8 cellular contexts compared by ENCODE assay signal in the genomic region with DNA sequence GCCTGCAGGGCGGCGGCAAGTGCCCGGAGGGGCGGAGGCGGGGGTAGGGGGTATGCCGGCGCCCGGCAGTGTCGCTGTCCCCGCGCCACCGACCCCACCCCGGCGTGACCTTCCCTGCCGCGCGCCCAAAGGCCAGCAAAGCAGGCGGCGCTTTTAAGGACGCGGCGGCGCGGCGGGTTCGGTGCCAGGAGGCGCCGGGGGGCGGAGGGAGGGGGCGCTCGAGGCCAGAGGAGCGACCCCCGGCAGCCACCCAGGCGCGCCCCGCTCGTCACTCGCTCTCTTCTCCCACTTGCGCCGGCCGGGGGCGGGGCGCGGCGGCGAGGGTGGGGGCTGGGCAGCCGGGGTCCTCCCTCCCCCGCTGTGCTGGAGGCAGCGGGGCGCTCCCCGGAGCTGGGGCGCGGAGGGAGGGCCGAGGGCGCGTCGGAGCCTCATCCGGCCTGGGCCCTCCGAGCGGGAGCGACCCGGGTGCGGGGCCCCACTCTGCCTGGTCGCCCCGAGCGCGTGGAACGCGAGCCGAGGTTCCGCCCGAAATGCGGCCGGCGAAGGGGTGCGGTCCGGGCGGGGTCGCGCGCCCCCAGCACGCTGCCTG. TPM values are rescaled to one million over a fixed set of nuclear protein-coding genes. Genes with fewer than 3 reads are reported as not detected.
A peak's percentile ranks its signal among the peaks of the same experiment; 100 is the strongest.
DNase-seq lines count a peak whose midpoint lies in the region; ATAC-seq, FAIRE-seq and TF ChIP-seq lines count a peak whose summit lies in the region.

No MANE protein-coding gene starts in this region.

- no peaks in the 10 kb centered on the region for H3K79me2 ChIP-seq in mammary epithelial cell (ENCODE audit: insufficient read depth, low read length)

- CTCF ChIA-PET in AG04449 (lab: Yijun Ruan, JAX): no interaction called here
- CTCF ChIA-PET in mammary epithelial cell (lab: Charles Lee; ENCODE audit: low non-redundant PET): no interaction called here

- BruUV-seq in mammary epithelial cell (replicated peaks; lab: Mats Ljungman, UMichigan): no TSS peak

- ATAC-seq in left lung: peak; percentile 75
- ATAC-seq in HG03520 (IDR thresholded peaks at IDR 0.05; ENCODE audit: unreplicated experiment): no peak
- no peak for ATAC-seq in HG02852 (IDR thresholded peaks at IDR 0.05; ENCODE audit: unreplicated experiment)

- dilution Hi-C loops in mammary epithelial cell (cut with HindIII; ENCODE audit: low sequenced_read_pairs): no loop called here

- POLR2A ChIA-PET in AG04449 (lab: Yijun Ruan, JAX): no interaction called here

- H3K4me2 ChIP-seq in mammary epithelial cell (ENCODE audit: insufficient read depth, low read depth, low read length): peak overlapping the region; percentile 97

- H4K20me1 ChIP-seq in mammary epithelial cell (ENCODE audit: insufficient read depth, low read length): no peaks in the 10 kb centered on the region

- H3K27ac ChIP-seq in mammary epithelial cell (ENCODE audit: insufficient read depth, low read depth, low read length) (peak overlapping the region; percentile 24), left lung (peak overlapping the region; percentile 89 to 92), substantia nigra (ENCODE audit: low read depth, low read length, poor library complexity, severe bottlenecking) (peak overlapping the region; percentile 99)

- H3K4me1 ChIP-seq in mammary epithelial cell (ENCODE audit: insufficient read depth, low read length) (peaks cover 5% of the 10 kb centered on the region), left lung (peaks cover 25 to 48% of the 10 kb centered on the region in 2 donors)

- H3K9me3 ChIP-seq in mammary epithelial cell (replicated peaks; ENCODE audit: insufficient read depth, low read length) (no peaks in the 10 kb centered on the region), left lung (no peaks in the 10 kb centered on the region)

- TF ChIP-seq CTCF in AG04449 (IDR thresholded peaks at IDR 0.05; ENCODE audit: insufficient read depth, low read length, missing control alignments): no peak
- no peak for TF ChIP-seq CTCF in mammary epithelial cell (conservative IDR thresholded peaks at IDR 0.05 in 1 of 2, IDR thresholded peaks at IDR 0.05 in 1 of 2; ENCODE audit: extremely low read depth in 1 of 2, insufficient read depth in 1 of 2, low read depth in 1 of 2, low read length in 2 of 2)
- peak in 1 of 2 donors; percentile 8 for TF ChIP-seq CTCF in left lung (IDR thresholded peaks at IDR 0.05)

- H3K9ac ChIP-seq in mammary epithelial cell (ENCODE audit: insufficient read depth, low read length): peak overlapping the region; percentile 20

- no CpG with 5 or more reads among the region's 82 CpGs for WGBS in mammary epithelial cell (ENCODE audit: low coverage, missing lambda C conversion rate)

- H2AFZ ChIP-seq in mammary epithelial cell (ENCODE audit: low read depth, low read length): peak overlapping the region; percentile 89

- no peak for FAIRE-seq in HTR-8/SVneo (lab: Jason Lieb, UNC)

- intact Hi-C loops in mammary epithelial cell (cut with micrococcal nuclease): no loop called here
- intact Hi-C loops in left lung (cut with DNase I): no loop called here

- H3K4me3 ChIP-seq in AG04449 (ENCODE audit: low read depth, low read length) (peak overlapping the region; percentile 68), mammary epithelial cell (replicated peaks in 1 of 3; ENCODE audit: insufficient read depth in 1 of 3, low read depth in 2 of 3, low read length in 3 of 3) (peak overlapping the region; percentile 51 to 74 (median 60)), left lung (peak overlapping the region; percentile 56 to 65)

- H3K36me3 ChIP-seq in mammary epithelial cell (ENCODE audit: insufficient read depth, low read length) (no peaks in the 10 kb centered on the region), left lung (no peaks in the 10 kb centered on the region)

- DNase-seq in AG04449 (ENCODE audit: low read depth, low spot score) (no peak), HTR-8/SVneo (ENCODE audit: insufficient read length, low spot score) (peak; percentile 38), mammary epithelial cell (no peak), left lung (no peak), substantia nigra (lab: John Stamatoyannopoulos, UW) (peak in 42 of 49 donors; percentile 43 to 86 (median 68)), NCI-H128 (lab: John Stamatoyannopoulos, UW; ENCODE audit: unreplicated experiment) (no peak)

- H3K27me3 ChIP-seq in mammary epithelial cell (ENCODE audit: insufficient read depth, low read length) (no peaks in the 10 kb centered on the region), left lung (peaks cover 0 to 61% of the 10 kb centered on the region in 2 donors)

- in situ Hi-C loops in mammary epithelial cell (cut with MboI; ENCODE audit: low sequenced_read_pairs in 2 of 2): no loop called here

RNA-seq across cellular contexts. Expression of gene BAHCC1, which starts 8.5 kb away (rescaled TPM):
- 1 to 10 TPM; 2.2 to 9.1 TPM for total RNA-seq in mammary epithelial cell
- 1.6 TPM for polyA plus RNA-seq in mammary epithelial cell
- polyA minus RNA-seq in mammary epithelial cell: 0.67 TPM
- total RNA-seq in left lung: 10 to 100 TPM; 13.6 to 19.8 TPM

Comparison
In these comparisons a context has a peak if more than half of its experiments do, and no peak if none do; other contexts are left out.
1. DNase-seq: peak in HTR-8/SVneo (single experiment) and substantia nigra (42 of 49); none in AG04449 (single experiment), mammary epithelial cell (single experiment), left lung (0 of 2) and NCI-H128 (single experiment).
2. H3K27ac ChIP-seq: peak in every context shown above with its lines; median percentile 99 in substantia nigra; 90 in left lung; 24 in mammary epithelial cell.
3. Peak in every context shown above with its lines, with median percentiles within 50 percentile points of each other: H3K4me3 ChIP-seq.